ENCODE assay signal across 1 cellular context in genomic region chr3:172312006-172312405, GRCh38.
TF ChIP-seq lines count a peak whose summit lies in the region.

No MANE protein-coding gene starts in this region.

TF ChIP-seq in WTC11, 78 proteins besides CTCF, POLR2A, EP300 and RAD21 (continued from another document):
- TF ChIP-seq ATF3 (CRISPR knock-in tag; conservative IDR thresholded peaks at IDR 0.05) (no peak), MLX (CRISPR knock-in tag; IDR thresholded peaks at IDR 0.05) (no peak), FOXJ3 (CRISPR knock-in tag; IDR thresholded peaks at IDR 0.05; ENCODE audit: borderline replicate concordance) (no peak), ZNF121 (CRISPR knock-in tag; IDR thresholded peaks at IDR 0.05) (no peak), ZMAT4 (CRISPR knock-in tag; IDR thresholded peaks at IDR 0.05) (no peak), HMGA2 (CRISPR knock-in tag; IDR thresholded peaks at IDR 0.05) (no peak), PREB (CRISPR knock-in tag; IDR thresholded peaks at IDR 0.05; ENCODE audit: borderline replicate concordance) (no peak), OVOL2 (CRISPR knock-in tag; IDR thresholded peaks at IDR 0.05; ENCODE audit: borderline replicate concordance) (no peak), MXD4 (CRISPR knock-in tag; IDR thresholded peaks at IDR 0.05; ENCODE audit: borderline replicate concordance) (no peak), IRF2 (CRISPR knock-in tag; IDR thresholded peaks at IDR 0.05; ENCODE audit: borderline replicate concordance, low read depth) (no peak)
